1 cellular context compared by ENCODE assay signal in genomic region chr5:180606215-180606785, GRCh38.
TF ChIP-seq lines count a peak whose summit lies in the region.

No MANE protein-coding gene starts in this region.

TF ChIP-seq in HepG2, 621 proteins besides CTCF, POLR2A, EP300 and RAD21:
- TF ChIP-seq ZNF687 (CRISPR knock-in tag; IDR thresholded peaks at IDR 0.05) (peak; percentile 28), CBX2 (IDR thresholded peaks at IDR 0.05; ENCODE audit: low read depth, low read length) (no peak), CBX2 (CRISPR knock-in tag; IDR thresholded peaks at IDR 0.05; ENCODE audit: low read depth) (no peak)
TF ChIP-seq in HepG2: peak in this region for 1.
